In the genomic region with DNA sequence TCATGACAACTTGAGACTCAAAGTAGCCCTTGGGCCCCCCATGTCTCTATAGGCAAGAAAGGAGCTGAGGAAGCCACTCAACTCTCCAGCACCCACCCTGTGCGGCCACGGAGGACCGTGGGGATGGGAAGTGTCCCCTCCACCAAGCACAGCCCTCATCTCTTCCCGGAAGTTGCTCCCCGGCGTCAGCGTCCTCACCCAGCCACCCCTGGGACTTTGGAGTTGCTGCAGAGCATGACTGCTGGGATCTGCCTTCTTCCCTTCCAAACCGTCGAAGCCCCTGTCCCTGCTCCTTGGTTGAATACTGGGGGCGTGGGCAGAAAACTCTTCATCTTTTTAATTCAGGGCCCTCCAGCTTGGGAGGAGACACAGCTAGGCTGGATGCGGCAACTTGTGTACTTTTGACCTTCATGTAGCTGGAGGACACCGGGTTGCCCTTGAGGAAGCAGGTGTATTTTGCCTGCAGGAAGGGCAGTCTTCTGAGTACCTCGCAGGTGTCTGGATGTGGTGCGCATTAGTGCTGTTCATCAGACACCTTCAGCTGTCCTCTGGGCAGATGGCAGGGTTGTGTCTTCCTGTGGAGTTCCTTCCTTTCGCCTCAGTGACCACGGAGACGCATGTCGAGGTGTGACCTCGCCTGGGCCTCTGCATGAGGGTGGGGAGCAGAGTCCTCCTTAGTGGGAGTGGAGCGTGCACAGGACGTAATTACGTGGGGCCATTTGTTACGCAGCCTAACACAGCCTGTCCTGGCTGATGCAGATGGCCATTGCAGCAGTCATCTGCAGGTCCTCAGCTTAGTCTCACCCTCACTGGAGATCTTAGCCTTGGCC, we compare ENCODE assay signal across 1 cellular context.
TF ChIP-seq lines count a peak whose summit lies in the region.

No MANE protein-coding gene starts in this region.

TF ChIP-seq in IMR-90, 13 proteins besides CTCF, POLR2A, EP300 and RAD21:
- no peak for TF ChIP-seq MXI1 (IDR thresholded peaks at IDR 0.05; ENCODE audit: borderline replicate concordance, low read depth, low read length)
- no peak for TF ChIP-seq FOS (IDR thresholded peaks at IDR 0.05; ENCODE audit: low read depth, low read length)
- no peak for TF ChIP-seq RFX5 (IDR thresholded peaks at IDR 0.05; ENCODE audit: low read depth, low read length)
- no peak for TF ChIP-seq MAZ (IDR thresholded peaks at IDR 0.05; ENCODE audit: borderline replicate concordance, low read depth, low read length)
- no peak for TF ChIP-seq SMC3 (IDR thresholded peaks at IDR 0.05; ENCODE audit: low read depth, low read length)
- no peak for TF ChIP-seq CEBPB (IDR thresholded peaks at IDR 0.05; ENCODE audit: low read depth, low read length)
- TF ChIP-seq CHD1 (IDR thresholded peaks at IDR 0.05; ENCODE audit: low read depth, low read length), result no peak
- TF ChIP-seq NFE2L2 (IDR thresholded peaks at IDR 0.05; ENCODE audit: low read depth, low read length), result no peak
- TF ChIP-seq, protein P1, sequence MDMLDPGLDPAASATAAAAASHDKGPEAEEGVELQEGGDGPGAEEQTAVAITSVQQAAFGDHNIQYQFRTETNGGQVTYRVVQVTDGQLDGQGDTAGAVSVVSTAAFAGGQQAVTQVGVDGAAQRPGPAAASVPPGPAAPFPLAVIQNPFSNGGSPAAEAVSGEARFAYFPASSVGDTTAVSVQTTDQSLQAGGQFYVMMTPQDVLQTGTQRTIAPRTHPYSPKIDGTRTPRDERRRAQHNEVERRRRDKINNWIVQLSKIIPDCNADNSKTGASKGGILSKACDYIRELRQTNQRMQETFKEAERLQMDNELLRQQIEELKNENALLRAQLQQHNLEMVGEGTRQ (IDR thresholded peaks at IDR 0.05; ENCODE audit: low read depth, low read length), result no peak
- TF ChIP-seq RCOR1 (IDR thresholded peaks at IDR 0.05; ENCODE audit: insufficient replicate concordance, low read length), result no peak
- no peak for TF ChIP-seq BHLHE40 (IDR thresholded peaks at IDR 0.05; ENCODE audit: low read depth, low read length)
- TF ChIP-seq MAFK (IDR thresholded peaks at IDR 0.05; ENCODE audit: low read depth, low read length), result no peak
- TF ChIP-seq, protein P2, sequence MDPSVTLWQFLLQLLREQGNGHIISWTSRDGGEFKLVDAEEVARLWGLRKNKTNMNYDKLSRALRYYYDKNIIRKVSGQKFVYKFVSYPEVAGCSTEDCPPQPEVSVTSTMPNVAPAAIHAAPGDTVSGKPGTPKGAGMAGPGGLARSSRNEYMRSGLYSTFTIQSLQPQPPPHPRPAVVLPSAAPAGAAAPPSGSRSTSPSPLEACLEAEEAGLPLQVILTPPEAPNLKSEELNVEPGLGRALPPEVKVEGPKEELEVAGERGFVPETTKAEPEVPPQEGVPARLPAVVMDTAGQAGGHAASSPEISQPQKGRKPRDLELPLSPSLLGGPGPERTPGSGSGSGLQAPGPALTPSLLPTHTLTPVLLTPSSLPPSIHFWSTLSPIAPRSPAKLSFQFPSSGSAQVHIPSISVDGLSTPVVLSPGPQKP (IDR thresholded peaks at IDR 0.05; ENCODE audit: borderline replicate concordance, low read depth, low read length), result no peak
